Comparison of ENCODE assay signal across 19 cellular contexts in the genomic region with DNA sequence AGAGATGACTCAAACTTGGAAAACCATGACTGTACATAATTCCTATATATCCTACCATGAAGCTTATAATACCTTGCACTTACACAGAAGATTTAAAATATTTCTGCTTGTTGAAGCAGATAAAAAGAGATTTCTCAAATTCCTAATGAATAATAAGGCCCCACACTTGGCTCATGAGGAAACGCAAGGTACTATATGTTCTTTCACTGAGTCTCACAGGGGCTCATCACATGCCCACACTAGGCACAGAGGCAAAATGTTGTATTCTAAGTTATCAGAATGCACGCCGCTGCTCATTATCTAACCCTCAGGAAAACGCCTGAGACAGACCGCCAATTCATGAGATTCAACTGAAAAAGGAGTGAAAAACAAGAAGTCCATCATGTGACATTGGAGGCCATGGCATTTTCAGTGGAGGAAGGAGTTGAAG. TPM values are rescaled to one million over a fixed set of nuclear protein-coding genes. Genes with fewer than 3 reads are reported as not detected.
A peak's percentile ranks its signal among the peaks of the same experiment; 100 is the strongest.
DNase-seq lines count a peak whose midpoint lies in the region; ATAC-seq and TF ChIP-seq lines count a peak whose summit lies in the region.
"Had no signal": no experiment of that assay in that cellular context is flagged by ENCODE, and none has a peak within 500 bp of the region (broad histone marks: within the 10 kb centered on the region; RNA-seq: fewer than 3 reads in every experiment).

No MANE protein-coding gene starts in this region.

- POLR2A ChIA-PET in PC-3 (lab: Charles Lee; ENCODE audit: unreplicated experiment) = no interaction called here

- H4K20me1 ChIP-seq in PC-3 (ENCODE audit: low read length) = peaks cover 40% of the 10 kb centered on the region

- no peak for TF ChIP-seq CTCF in PC-3 (conservative IDR thresholded peaks at IDR 0.05; ENCODE audit: low read depth, low read length)

- H3F3A ChIP-seq in PC-3 (ENCODE audit: low read length, unreplicated experiment) = no peaks in the 10 kb centered on the region

- H3K4me3 ChIP-seq in PC-3 (ENCODE audit: low read length) = no peak overlapping the region
- H3K4me3 ChIP-seq: BLaER1 treated with 17β-estradiol and CSF1 and Interleukin-3, amounts not matched to agents 10 nM and 100 nM; HAP-1; spleen had no signal

- H3K9me3 ChIP-seq in PC-3 (ENCODE audit: low read length) = no peaks in the 10 kb centered on the region
- H3K9me3 ChIP-seq: HAP-1, spleen had no signal

- H3K27ac ChIP-seq in PC-3 (ENCODE audit: low read length) = peak overlapping the region; percentile 55
- peak overlapping the region; percentile 4 for H3K27ac ChIP-seq in cingulate gyrus (ENCODE audit: low read depth, low read length)
- H3K27ac ChIP-seq: BLaER1 treated with 17β-estradiol and CSF1 and Interleukin-3, amounts not matched to agents 10 nM and 100 nM; spleen had no signal

- H3K79me2 ChIP-seq in PC-3 (ENCODE audit: low read length) = peaks cover 98% of the 10 kb centered on the region

- peak overlapping the region in 3 of 8 donors; percentile 7 to 60 (median 25) for H3K4me3 Mint-ChIP-seq in naive B cell
- H3K4me3 Mint-ChIP-seq: effector memory CD8-positive, alpha-beta T cell; mesothelial cell of epicardium; stimulated activated naive CD8-positive, alpha-beta T cell treated with anti-CD3 and anti-CD28 coated beads, Interleukin-15, Interleukin-2, amounts not matched to agents 100 ng/mL and 50 ng/mL, for 24 hours; T-cell had no signal

- CTCF ChIA-PET in PC-3 (lab: Charles Lee) = interaction anchor here (0.7 kb wide), 1 partner anchor 10 kb away, joined by 9 read pairs; no protein-coding TSS in a partner anchor

- no peak overlapping the region for H3K9ac ChIP-seq in PC-3 (ENCODE audit: low read length)
- H3K9ac ChIP-seq: BLaER1 treated with 17β-estradiol and CSF1 and Interleukin-3, amounts not matched to agents 10 nM and 100 nM had no signal

- no peaks in the 10 kb centered on the region for H3K9me2 ChIP-seq in PC-3 (replicated peaks; ENCODE audit: low read length)

- no peaks in the 10 kb centered on the region for H3K36me3 ChIP-seq in PC-3 (ENCODE audit: low read depth, low read length)
- H3K36me3 ChIP-seq: BLaER1 treated with 17β-estradiol and CSF1 and Interleukin-3, amounts not matched to agents 10 nM and 100 nM; HAP-1; spleen had no signal

- H3K9me3 Mint-ChIP-seq in naive B cell = no peaks in the 10 kb centered on the region
- H3K9me3 Mint-ChIP-seq: effector memory CD8-positive, alpha-beta T cell; mesothelial cell of epicardium; stimulated activated naive CD8-positive, alpha-beta T cell treated with anti-CD3 and anti-CD28 coated beads, Interleukin-15, Interleukin-2, amounts not matched to agents 100 ng/mL and 50 ng/mL, for 24 hours; T-cell had no signal

- ATAC-seq in PC-3 (no peak), naive B cell (ENCODE audit: low read depth in 2 of 2) (no peak), sciatic nerve (no peak), GM18520 (IDR thresholded peaks at IDR 0.05; ENCODE audit: unreplicated experiment) (no peak)
- ATAC-seq: effector memory CD8-positive, alpha-beta T cell; T-cell had no signal

- H3K4me2 ChIP-seq in PC-3 (ENCODE audit: low read length) = peak overlapping the region; percentile 36

- H3K4me1 ChIP-seq in PC-3 (ENCODE audit: insufficient read depth, low read length) = peaks cover 47% of the 10 kb centered on the region

- H3K36me3 Mint-ChIP-seq in naive B cell = peaks cover 0 to 4% of the 10 kb centered on the region in 2 donors
- H3K36me3 Mint-ChIP-seq: mesothelial cell of epicardium, T-cell had no signal

- peaks cover 42 to 76% (median 65%) of the 10 kb centered on the region in 3 donors for H3K4me1 Mint-ChIP-seq in naive B cell

- no TSS peak for BruUV-seq in PC-3 (replicated peaks; lab: Mats Ljungman, UMichigan)

- intact Hi-C loops in PC-3 (cut with micrococcal nuclease) (no loop called here), sciatic nerve (cut with DNase I) (no loop called here)

- H3K27me3 Mint-ChIP-seq in naive B cell = no peaks in the 10 kb centered on the region

- no peaks in the 10 kb centered on the region for H3K27me3 ChIP-seq in PC-3 (ENCODE audit: low read length)

- peak overlapping the region in 4 of 6 donors; percentile 16 to 74 (median 66) for H3K27ac Mint-ChIP-seq in naive B cell
- H3K27ac Mint-ChIP-seq: mesothelial cell of epicardium; stimulated activated naive CD8-positive, alpha-beta T cell treated with anti-CD3 and anti-CD28 coated beads, Interleukin-15, Interleukin-2, amounts not matched to agents 100 ng/mL and 50 ng/mL, for 24 hours; T-cell had no signal

- no peak overlapping the region for H2AFZ ChIP-seq in PC-3 (ENCODE audit: low read length)

- DNase-seq in EH (ENCODE audit: low read depth) (peak; percentile 26), PC-3 (no peak), naive B cell (no peak), sciatic nerve (ENCODE audit: low spot score) (no peak), middle frontal gyrus (ENCODE audit: extremely low spot score, low spot score) (no peak), occipital lobe (lab: John Stamatoyannopoulos, UW) (no peak)
- DNase-seq: activated CD4-positive, CD25-positive, alpha-beta regulatory T cell treated with anti-CD3 and anti-CD28 coated beads, Interleukin-2, amount 50 U/mL, for 72 hours; effector memory CD8-positive, alpha-beta T cell; Kasumi-1; NCI-H1417 treated with DMSO at 0.1 percent for 48 hours; NCI-H446; spleen; T-cell had no signal

RNA-seq across cellular contexts. Expression of a gene that starts 5.6 kb away (rescaled TPM):
- 67.7 and 68.8 TPM in 2 replicates for total RNA-seq in PC-3 (2014; rRNA removed)
- 10 to 100 TPM; 32.4 to 80.0 (median 45.3) TPM for polyA plus RNA-seq in naive B cell (ENCODE audit: low read depth in 6 of 6)
- total RNA-seq in sciatic nerve = 146 TPM
- 31.2 TPM for total RNA-seq in occipital lobe
